20 cellular contexts compared by ENCODE assay signal in genomic region chr21:18914570-18914969, GRCh38.
DNase-seq lines count a peak whose midpoint lies in the region; ATAC-seq and TF ChIP-seq lines count a peak whose summit lies in the region.
"Had no signal": no experiment of that assay in that cellular context is flagged by ENCODE, and none has a peak within 500 bp of the region (broad histone marks: within the 10 kb centered on the region; RNA-seq: fewer than 3 reads in every experiment).

No MANE protein-coding gene starts in this region.

- no peak overlapping the region for H3K4me3 ChIP-seq in neural progenitor cell
- H3K4me3 ChIP-seq: BLaER1, GM12878, GM23248, HAP-1 had no signal

- H3K9me3 Mint-ChIP-seq in H9 (peaks cover 4 to 5% of the 10 kb centered on the region in 2 experiments; a peak in 3 of 5 replicates), neural progenitor cell (peaks cover 15% of the 10 kb centered on the region)

- WGBS in H9 (ENCODE audit: extremely low coverage, insufficient read length, low lambda C conversion rate): no CpG with 5 or more reads among the region's 2 CpGs

- H3K27me3 ChIP-seq in H9 (ENCODE audit: insufficient read depth, low read length) (no peaks in the 10 kb centered on the region), neural progenitor cell (no peaks in the 10 kb centered on the region)
- H3K27me3 ChIP-seq: BLaER1 had no signal

- H3K14ac ChIP-seq in H9 (ENCODE audit: insufficient read depth, low read length): no peak overlapping the region

- H3K4me2 ChIP-seq in H9 (ENCODE audit: insufficient read depth, insufficient read length, low read length) (no peak overlapping the region), neural progenitor cell (no peak overlapping the region)
- H3K4me2 ChIP-seq: BLaER1 had no signal

- H2BK5ac ChIP-seq in H9 (ENCODE audit: insufficient read length, low read length): no peak overlapping the region

- H3K9ac ChIP-seq in H9 (ENCODE audit: extremely low read depth, insufficient read length, low read length): no peak overlapping the region
- no peak overlapping the region for H3K9ac ChIP-seq in neural progenitor cell
- H3K9ac ChIP-seq: BLaER1, GM23248 had no signal

- H3K27me3 Mint-ChIP-seq in H9 (ENCODE audit: low read depth): no peaks in the 10 kb centered on the region
- peaks cover 2% of the 10 kb centered on the region for H3K27me3 Mint-ChIP-seq in neural progenitor cell (ENCODE audit: insufficient read depth, low read depth)
- H3K27me3 Mint-ChIP-seq: B cell; CD4-positive, CD25-positive, alpha-beta regulatory T cell had no signal

- H3K4ac ChIP-seq in H9 (ENCODE audit: low read depth, low read length): no peak overlapping the region

- H3K79me2 ChIP-seq in H9 (ENCODE audit: insufficient read depth, low read length): no peaks in the 10 kb centered on the region
- no peaks in the 10 kb centered on the region for H3K79me2 ChIP-seq in neural progenitor cell (ENCODE audit: low read depth)

- no peaks in the 10 kb centered on the region for H3K23me2 ChIP-seq in H9 (ENCODE audit: insufficient read length, low read depth, low read length, poor library complexity, severe bottlenecking)

- H2AK5ac ChIP-seq in H9 (ENCODE audit: insufficient read length, low read length): no peak overlapping the region

- no peak overlapping the region for H3K56ac ChIP-seq in H9 (ENCODE audit: insufficient read length, low read depth, low read length)

- no peak overlapping the region for H2BK120ac ChIP-seq in H9 (ENCODE audit: low read depth, low read length, poor library complexity, severe bottlenecking)

- H3K36me3 Mint-ChIP-seq in H9 (ENCODE audit: insufficient read depth in 1 of 3, low read depth in 3 of 3) (peaks cover 0 to 7% (median 2%) of the 10 kb centered on the region in 3 experiments; a peak in 2 of 7 replicates), neural progenitor cell (peaks cover 1% of the 10 kb centered on the region)
- H3K36me3 Mint-ChIP-seq: CD4-positive, CD25-positive, alpha-beta regulatory T cell; CD8-positive, alpha-beta T cell had no signal

- H3K27ac Mint-ChIP-seq in H9 (no peak overlapping the region), neural progenitor cell (no peak overlapping the region)
- H3K27ac Mint-ChIP-seq: B cell; CD4-positive, CD25-positive, alpha-beta regulatory T cell; CD8-positive, alpha-beta T cell; HFFc6 had no signal

- no peak overlapping the region for H2AFZ ChIP-seq in H9 (ENCODE audit: low read length)
- H2AFZ ChIP-seq in neural progenitor cell (replicated peaks): peak overlapping the region; percentile 40
- H2AFZ ChIP-seq: GM23248 had no signal

- H4K91ac ChIP-seq in H9 (ENCODE audit: insufficient read length, low read depth, low read length): no peak overlapping the region

- H2BK12ac ChIP-seq in H9 (ENCODE audit: insufficient read length, low read depth, low read length): no peak overlapping the region

- no peak overlapping the region for H2BK15ac ChIP-seq in H9 (ENCODE audit: low read depth, low read length)

- no peaks in the 10 kb centered on the region for H3K36me3 ChIP-seq in neural progenitor cell
- H3K36me3 ChIP-seq: BLaER1, HAP-1 had no signal

- no peak overlapping the region for H3K23ac ChIP-seq in H9 (ENCODE audit: insufficient read length, low read depth, low read length)

- H4K8ac ChIP-seq in H9 (replicated peaks; ENCODE audit: insufficient read length, low read depth, low read length): no peak overlapping the region

- no peaks in the 10 kb centered on the region for H3K79me1 ChIP-seq in H9 (ENCODE audit: insufficient read depth, low read depth, low read length, poor library complexity, severe bottlenecking)

- no peak overlapping the region for H3K27ac ChIP-seq in H9 (ENCODE audit: insufficient read length, low read depth, low read length)
- no peak overlapping the region for H3K27ac ChIP-seq in neural progenitor cell
- H3K27ac ChIP-seq: BLaER1, C4-2B, GM23248 had no signal

- no peaks in the 10 kb centered on the region for H3K4me1 Mint-ChIP-seq in H9
- H3K4me1 Mint-ChIP-seq in neural progenitor cell: no peaks in the 10 kb centered on the region
- H3K4me1 Mint-ChIP-seq: B cell; CD4-positive, CD25-positive, alpha-beta regulatory T cell had no signal

- DNase-seq in A172 (ENCODE audit: low spot score): peak; percentile 13
- DNase-seq in H9: no peak
- peak; percentile 3 for DNase-seq in amniotic epithelial cell (ENCODE audit: low read depth)
- no peak for DNase-seq in neural progenitor cell (ENCODE audit: low spot score)
- no peak for DNase-seq in DMS 273 (lab: John Stamatoyannopoulos, UW; ENCODE audit: unreplicated experiment)
- DNase-seq in activated T-cell treated with anti-CD3 and anti-CD28 coated beads for 4 hours: no peak
- DNase-seq: Caco-2; CD4-positive, CD25-positive, alpha-beta regulatory T cell; CD8-positive, alpha-beta T cell; DMS 273 treated with DMSO at 0.1 percent for 48 hours; EL; GDM1; GM23248; HFFc6 had no signal

- TF ChIP-seq CTCF in H9 (conservative IDR thresholded peaks at IDR 0.05): no peak
- no peak for TF ChIP-seq CTCF in neural progenitor cell (IDR thresholded peaks at IDR 0.05)

- H3K18ac ChIP-seq in H9 (ENCODE audit: insufficient read length, low read depth, low read length): no peak overlapping the region

- H3K9me3 ChIP-seq in H9 (ENCODE audit: control insufficient read depth, low read depth, low read length) (no peaks in the 10 kb centered on the region), neural progenitor cell (ENCODE audit: low read depth) (no peaks in the 10 kb centered on the region)
- H3K9me3 ChIP-seq: BLaER1, Caco-2 had no signal

- no peak overlapping the region for H4K5ac ChIP-seq in H9 (ENCODE audit: insufficient read length, low read depth, low read length)

- H3K4me3 Mint-ChIP-seq in H9 (no peak overlapping the region), neural progenitor cell (no peak overlapping the region)
- H3K4me3 Mint-ChIP-seq: B cell; CD4-positive, CD25-positive, alpha-beta regulatory T cell; CD8-positive, alpha-beta T cell; HFFc6 had no signal

- no peak overlapping the region for H2BK20ac ChIP-seq in H9 (ENCODE audit: low read depth, low read length, poor library complexity, severe bottlenecking)

- peak overlapping the region; percentile 29 for H3T11ph ChIP-seq in H9 (ENCODE audit: low read length)

- no peak for ATAC-seq in GM21381 (IDR thresholded peaks at IDR 0.05; ENCODE audit: unreplicated experiment)
- ATAC-seq: CD8-positive, alpha-beta T cell; GM12878 had no signal

- H3F3A ChIP-seq in neural progenitor cell (ENCODE audit: low read depth): no peaks in the 10 kb centered on the region

- H4K20me1 ChIP-seq in H9 (ENCODE audit: control insufficient read depth, insufficient read depth, insufficient read length) (no peaks in the 10 kb centered on the region), neural progenitor cell (ENCODE audit: low read depth) (no peaks in the 10 kb centered on the region)
- H4K20me1 ChIP-seq: BLaER1 had no signal

- H3K4me1 ChIP-seq in H9 (ENCODE audit: insufficient read depth, low read length): no peaks in the 10 kb centered on the region
- H3K4me1 ChIP-seq in neural progenitor cell: no peaks in the 10 kb centered on the region
- H3K4me1 ChIP-seq: BLaER1, HAP-1 had no signal

Comparison
In these comparisons a context has a peak if more than half of its experiments do, and no peak if none do; other contexts are left out.
1. DNase-seq: peak in A172 (single experiment) and amniotic epithelial cell (single experiment); none in H9 (single experiment), neural progenitor cell (single experiment), DMS 273 (single experiment) and activated T-cell treated with anti-CD3 and anti-CD28 coated beads for 4 hours (single experiment).